In genomic region chr1:6489799-6490180, GRCh38 we compare ENCODE assay signal across 1 cellular context.
TF ChIP-seq lines count a peak whose summit lies in the region.

No MANE protein-coding gene starts in this region.

TF ChIP-seq in A549, 52 proteins besides CTCF, POLR2A, EP300 and RAD21 (continued from another document):
- no peak for TF ChIP-seq PBX3 (IDR thresholded peaks at IDR 0.05)
- TF ChIP-seq SMC3 (IDR thresholded peaks at IDR 0.05), result peak; percentile 22; the same call in 1 of the 3 replicates
TF ChIP-seq in A549: peak in this region for 1.
